Comparison of ENCODE assay signal across 14 cellular contexts in the genomic region with DNA sequence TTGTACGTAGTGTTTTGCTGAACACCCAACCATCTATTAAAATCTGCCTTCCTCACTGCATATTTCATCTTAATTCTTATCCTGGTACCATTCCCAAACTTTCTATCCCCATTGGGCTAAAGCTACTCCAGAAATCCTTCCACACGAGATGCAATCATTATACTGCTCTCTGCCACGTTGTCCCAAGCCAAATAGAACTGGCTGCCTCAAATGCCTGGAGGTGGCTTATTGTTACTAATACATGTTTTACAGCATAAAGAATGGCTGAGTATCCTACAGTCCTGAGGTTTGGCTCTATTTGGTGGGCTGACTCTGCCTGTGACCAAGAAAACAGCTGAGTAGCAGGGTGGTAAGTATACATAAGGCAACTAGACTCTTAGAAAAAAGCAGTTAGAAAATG.
A peak's percentile ranks its signal among the peaks of the same experiment; 100 is the strongest.
DNase-seq lines count a peak whose midpoint lies in the region; ATAC-seq and TF ChIP-seq lines count a peak whose summit lies in the region.
"Had no signal": no experiment of that assay in that cellular context is flagged by ENCODE, and none has a peak within 500 bp of the region (broad histone marks: within the 10 kb centered on the region; RNA-seq: fewer than 3 reads in every experiment).

No MANE protein-coding gene starts in this region.

- ATAC-seq in sciatic nerve (peak; percentile 64), body of pancreas (no peak), GM21515 (IDR thresholded peaks at IDR 0.05; ENCODE audit: unreplicated experiment) (no peak)
- ATAC-seq: A549, GM12878, HepG2 had no signal

- no peaks in the 10 kb centered on the region for H3K36me3 ChIP-seq in body of pancreas (replicated peaks in 1 of 2; ENCODE audit: insufficient read depth in 1 of 2, low read depth in 2 of 2)
- H3K36me3 ChIP-seq: BLaER1, HAP-1 had no signal

- 44 to 48% methylated on average over 3 of the region's 3 CpGs for WGBS in body of pancreas, 2 donors

- H3K4me1 ChIP-seq in body of pancreas = no peaks in the 10 kb centered on the region
- H3K4me1 ChIP-seq: A549, BLaER1, HAP-1 had no signal

- H3K27me3 ChIP-seq in body of pancreas = no peaks in the 10 kb centered on the region
- H3K27me3 ChIP-seq: BLaER1 had no signal

- H3K4me3 ChIP-seq in AG10803 (ENCODE audit: low read length) = no peak overlapping the region
- H3K4me3 ChIP-seq in fibroblast of the aortic adventitia (ENCODE audit: low read depth, low read length) = no peak overlapping the region
- H3K4me3 ChIP-seq in body of pancreas = no peak overlapping the region
- H3K4me3 ChIP-seq: A549, BLaER1, GM12878, HAP-1 had no signal

- DNase-seq in AG10803 (ENCODE audit: low read depth) (peak; percentile 62), AG20443 (ENCODE audit: low spot score) (peak; percentile 23), fibroblast of the aortic adventitia (ENCODE audit: low read depth) (peak; percentile 30), sciatic nerve (ENCODE audit: low spot score) (no peak), body of pancreas (no peak), RPMI8226 (no peak)
- DNase-seq: AML-193, GOT3 had no signal

- no peak for TF ChIP-seq POLR2A in body of pancreas (IDR thresholded peaks at IDR 0.05)

- no peak overlapping the region for H3K27ac ChIP-seq in body of pancreas
- H3K27ac ChIP-seq: A549, BLaER1 had no signal

- no peak for TF ChIP-seq CTCF in AG10803 (conservative IDR thresholded peaks at IDR 0.05; ENCODE audit: low read length)
- no peak for TF ChIP-seq CTCF in fibroblast of the aortic adventitia (IDR thresholded peaks at IDR 0.05; ENCODE audit: insufficient read depth, low read length)
- no peak for TF ChIP-seq CTCF in body of pancreas (IDR thresholded peaks at IDR 0.05)

- H3K9me3 ChIP-seq in body of pancreas = no peaks in the 10 kb centered on the region
- H3K9me3 ChIP-seq: A549, BLaER1, HAP-1 had no signal

- intact Hi-C loops in sciatic nerve (cut with DNase I) (no loop called here), body of pancreas (cut with DNase I) (no loop called here)

Comparison
In these comparisons a context has a peak if more than half of its experiments do, and no peak if none do; other contexts are left out.
1. DNase-seq: peak in AG10803 (single experiment), AG20443 (single experiment) and fibroblast of the aortic adventitia (single experiment); none in sciatic nerve (single experiment), body of pancreas (0 of 4) and RPMI8226 (single experiment).